Comparison of ENCODE assay signal across 11 cellular contexts in genomic region chr4:147794787-147795413, GRCh38.
DNase-seq lines count a peak whose midpoint lies in the region; ATAC-seq, FAIRE-seq and TF ChIP-seq lines count a peak whose summit lies in the region.
"Had no signal": no experiment of that assay in that cellular context is flagged by ENCODE, and none has a peak within 500 bp of the region (broad histone marks: within the 10 kb centered on the region; RNA-seq: fewer than 3 reads in every experiment).

No MANE protein-coding gene starts in this region.

- ATAC-seq in GM19463 (IDR thresholded peaks at IDR 0.05; ENCODE audit: unreplicated experiment) (peak; percentile 77), HG03064 (IDR thresholded peaks at IDR 0.05; ENCODE audit: low read depth, unreplicated experiment) (peak; percentile 65)
- ATAC-seq in activated T-helper 17 cell treated with anti-CD3 and anti-CD28 coated beads, Interleukin-2, amount 50 U/mL, for 72 hours (replicated peaks) = peak; percentile 77

- peak overlapping the region; percentile 79 for H3K27ac Mint-ChIP-seq in activated T-helper 17 cell treated with anti-CD3 and anti-CD28 coated beads, Interleukin-2, amount 50 U/mL, for 72 hours

- peak overlapping the region; percentile 81 for H3K4me3 Mint-ChIP-seq in activated T-helper 17 cell treated with anti-CD3 and anti-CD28 coated beads, Interleukin-2, amount 50 U/mL, for 72 hours
- H3K4me3 Mint-ChIP-seq: HFFc6 had no signal

- no peak for DNase-seq in GM12892 (ENCODE audit: insufficient read length)
- no peak for DNase-seq in NCI-H2196 treated with DMSO at 0.1 percent for 48 hours (lab: John Stamatoyannopoulos, UW; ENCODE audit: unreplicated experiment)
- no peak for DNase-seq in glomerular visceral epithelial cell (ENCODE audit: extremely low spot score)
- no peak for DNase-seq in AML-193 (lab: John Stamatoyannopoulos, UW)
- no peak for DNase-seq in activated CD4-positive, alpha-beta T cell treated with anti-CD3 and anti-CD28 coated beads, Interleukin-2, amount 50 U/mL, for 4 hours
- DNase-seq: Calu3, HFFc6, NCI-H2227 treated with DMSO at 0.1 percent for 48 hours had no signal

- FAIRE-seq in GM12892 (lab: Jason Lieb, UNC) = peak; percentile 44

- H3K27me3 Mint-ChIP-seq in activated T-helper 17 cell treated with anti-CD3 and anti-CD28 coated beads, Interleukin-2, amount 50 U/mL, for 72 hours = peaks cover 4% of the 10 kb centered on the region

- peaks cover 47% of the 10 kb centered on the region for H3K4me1 Mint-ChIP-seq in activated T-helper 17 cell treated with anti-CD3 and anti-CD28 coated beads, Interleukin-2, amount 50 U/mL, for 72 hours

- H3K9me3 Mint-ChIP-seq in activated T-helper 17 cell treated with anti-CD3 and anti-CD28 coated beads, Interleukin-2, amount 50 U/mL, for 72 hours = no peaks in the 10 kb centered on the region
- H3K9me3 Mint-ChIP-seq: HFFc6 had no signal

- TF ChIP-seq POLR2A in GM12892 (IDR thresholded peaks at IDR 0.05; ENCODE audit: low read depth, low read length) = no peak

- H3K36me3 Mint-ChIP-seq in activated T-helper 17 cell treated with anti-CD3 and anti-CD28 coated beads, Interleukin-2, amount 50 U/mL, for 72 hours (ENCODE audit: low read depth) = peaks cover 8% of the 10 kb centered on the region
